ENCODE assay signal across 8 cellular contexts in genomic region chr4:113673450-113673849, GRCh38.
A peak's percentile ranks its signal among the peaks of the same experiment; 100 is the strongest.
DNase-seq lines count a peak whose midpoint lies in the region; ATAC-seq and TF ChIP-seq lines count a peak whose summit lies in the region.

No MANE protein-coding gene starts in this region.

- H3K36me3 ChIP-seq in HCT116 (ENCODE audit: control insufficient read depth in 1 of 2, insufficient read depth in 2 of 2, low read length in 2 of 2): no peaks in the 10 kb centered on the region
- no peaks in the 10 kb centered on the region for H3K36me3 ChIP-seq in ascending aorta

- TF ChIP-seq CTCF in HCT116 (IDR thresholded peaks at IDR 0.05 in 2 of 3, conservative IDR thresholded peaks at IDR 0.05 in 1 of 3; ENCODE audit: borderline replicate concordance in 1 of 3, insufficient read depth in 1 of 3, low read depth in 2 of 3, low read length in 2 of 3) (no peak), ascending aorta (IDR thresholded peaks at IDR 0.05) (no peak)

- no peak for TF ChIP-seq POLR2A in HCT116 (IDR thresholded peaks at IDR 0.05; ENCODE audit: borderline replicate concordance, extremely low read depth, insufficient read depth, insufficient read length)

- H3K4me3 ChIP-seq in HCT116 (replicated peaks in 1 of 2; ENCODE audit: low read depth in 1 of 2, low read length in 2 of 2): no peak overlapping the region
- H3K4me3 ChIP-seq in ascending aorta: no peak overlapping the region

- H3K27ac ChIP-seq in HCT116 (ENCODE audit: low read depth, low read length) (no peak overlapping the region), ascending aorta (peak overlapping the region; percentile 3 to 5)

- no TSS peak for BruUV-seq in HCT116 (replicated peaks; lab: Mats Ljungman, UMichigan)

- no peaks in the 10 kb centered on the region for H3K79me2 ChIP-seq in HCT116 (ENCODE audit: insufficient read depth, low read length)

- no peaks in the 10 kb centered on the region for H4K20me1 ChIP-seq in HCT116 (ENCODE audit: insufficient read depth)

- H3K9me3 ChIP-seq in HCT116 (ENCODE audit: control insufficient read depth in 1 of 2, insufficient read depth in 1 of 2, low read depth in 1 of 2, low read length in 2 of 2): no peaks in the 10 kb centered on the region
- H3K9me3 ChIP-seq in ascending aorta: no peaks in the 10 kb centered on the region

- H3K27me3 ChIP-seq in HCT116 (ENCODE audit: insufficient read depth, low read length) (no peaks in the 10 kb centered on the region), ascending aorta (no peaks in the 10 kb centered on the region)

- H3K4me1 ChIP-seq in HCT116 (ENCODE audit: control insufficient read depth in 1 of 2, insufficient read depth in 2 of 2, low read length in 2 of 2) (peaks cover 18 to 19% of the 10 kb centered on the region in 2 experiments; a peak in 3 of 4 replicates), ascending aorta (peaks cover 0 to 13% of the 10 kb centered on the region in 2 donors)

- peak; percentile 6 for DNase-seq in NK-92 treated with Interleukin-12 subunit alpha and Interleukin-12 subunit beta, amount 100 ng/mL, for 24 hours (lab: John Stamatoyannopoulos, UW)
- DNase-seq in NK-92 (lab: John Stamatoyannopoulos, UW; ENCODE audit: unreplicated experiment) (no peak), HCT116 (ENCODE audit: low read depth, low spot score) (peak; percentile 19), NAMALWA (ENCODE audit: low spot score) (peak; percentile 31), ascending aorta (ENCODE audit: low spot score in 2 of 2) (no peak), occipital lobe (lab: John Stamatoyannopoulos, UW) (no peak), 8988T (no peak)
- peak in 2 of 3 donors; percentile 22 to 41 for DNase-seq in stimulated activated CD4-positive, alpha-beta T cell treated with anti-CD3 and anti-CD28 coated beads, Interleukin-12 subunit alpha, Interleukin-12 subunit beta, amount 100 ng/mL, for 48 hours (ENCODE audit: low read depth in 2 of 3, low spot score in 1 of 3)

- H3K4me2 ChIP-seq in HCT116 (ENCODE audit: low read length): 0 out of 2 replicates have a peak overlapping the region, but pooled peaks have one; percentile 14

- POLR2A ChIA-PET in HCT116 (lab: Charles Lee): no interaction called here

- peak; percentile 16; the same call in 1 of the 2 replicates for TF ChIP-seq RAD21 in HCT116 (IDR thresholded peaks at IDR 0.05; ENCODE audit: low read depth)

- intact Hi-C loops in HCT116 (cut with micrococcal nuclease) (no loop called here), ascending aorta (cut with DNase I) (no loop called here)

- no peak overlapping the region for H2AFZ ChIP-seq in HCT116 (ENCODE audit: low read depth, low read length, poor library complexity, severe bottlenecking)

- peak; percentile 89 for ATAC-seq in HCT116

- CTCF ChIA-PET in HCT116 (lab: Charles Lee): interaction anchor here (1.1 kb wide), 1 partner anchor 126 kb away, joined by 4 read pairs; no protein-coding TSS in a partner anchor

- RAD21 ChIA-PET in HCT116 (lab: Charles Lee; ENCODE audit: low non-redundant PET in 1 of 2, low total read pairs in 2 of 2, uncharacterized antibody in 2 of 2, unreplicated experiment in 2 of 2): no interaction called here

- H3K9ac ChIP-seq in HCT116 (ENCODE audit: low read length): no peak overlapping the region

- H3K9me2 ChIP-seq in HCT116 (ENCODE audit: insufficient read depth): no peaks in the 10 kb centered on the region

TF ChIP-seq in HCT116, 20 proteins besides CTCF, POLR2A, EP300 and RAD21:
- TF ChIP-seq EGR1 (IDR thresholded peaks at IDR 0.05; ENCODE audit: low read depth): peak; percentile 49; the same call in 1 of the 2 replicates
- peak; percentile 31; the same call in 1 of the 2 replicates for TF ChIP-seq FOSL1 (IDR thresholded peaks at IDR 0.05; ENCODE audit: low read depth)
- TF ChIP-seq ZBTB33 (IDR thresholded peaks at IDR 0.05; ENCODE audit: extremely low read depth, insufficient replicate concordance, low read length): no peak
- TF ChIP-seq SIN3A (IDR thresholded peaks at IDR 0.05; ENCODE audit: low read depth): no peak

Comparison
In these comparisons a context has a peak if more than half of its experiments do, and no peak if none do; other contexts are left out.
1. DNase-seq: peak in NK-92 treated with Interleukin-12 subunit alpha and Interleukin-12 subunit beta, amount 100 ng/mL, for 24 hours (single experiment), HCT116 (single experiment), NAMALWA (single experiment) and stimulated activated CD4-positive, alpha-beta T cell treated with anti-CD3 and anti-CD28 coated beads, Interleukin-12 subunit alpha, Interleukin-12 subunit beta, amount 100 ng/mL, for 48 hours (2 of 3); none in NK-92 (single experiment), ascending aorta (0 of 2), occipital lobe (single experiment) and 8988T (single experiment).